1 cellular context compared by ENCODE assay signal in the genomic region with DNA sequence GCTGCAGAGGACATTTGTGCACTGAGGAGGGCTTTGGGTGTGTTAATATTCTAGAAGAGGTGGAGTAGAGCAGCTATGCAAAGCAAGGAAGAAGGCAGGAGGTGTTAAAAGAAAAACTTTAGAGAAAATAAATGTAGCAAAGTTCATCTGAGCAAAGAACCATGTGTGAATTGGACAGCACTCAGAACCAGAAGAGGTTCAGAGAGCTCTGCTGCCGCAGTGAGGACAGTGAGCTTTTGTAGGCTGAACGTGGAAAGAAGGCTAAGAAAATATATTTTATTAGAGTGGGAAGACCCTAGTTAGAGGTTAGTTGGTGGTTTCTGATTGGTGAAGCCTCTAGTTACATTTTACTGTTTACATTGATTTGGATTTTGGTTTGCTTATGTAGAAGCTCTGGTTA.
TF ChIP-seq lines count a peak whose summit lies in the region.

No MANE protein-coding gene starts in this region.

TF ChIP-seq in K562, 482 proteins besides CTCF, POLR2A, EP300 and RAD21:
- TF ChIP-seq MXI1 (IDR thresholded peaks at IDR 0.05; ENCODE audit: low read depth, low read length) (no peak), ZNF764 (CRISPR knock-in tag; IDR thresholded peaks at IDR 0.05; ENCODE audit: low read depth) (no peak), ZNF407 (IDR thresholded peaks at IDR 0.05; ENCODE audit: low read depth) (no peak), CBX5 (IDR thresholded peaks at IDR 0.05; ENCODE audit: borderline replicate concordance, low read depth) (no peak), DACH1 (IDR thresholded peaks at IDR 0.05; ENCODE audit: partially characterized antibody) (no peak)
- TF ChIP-seq, protein P1, sequence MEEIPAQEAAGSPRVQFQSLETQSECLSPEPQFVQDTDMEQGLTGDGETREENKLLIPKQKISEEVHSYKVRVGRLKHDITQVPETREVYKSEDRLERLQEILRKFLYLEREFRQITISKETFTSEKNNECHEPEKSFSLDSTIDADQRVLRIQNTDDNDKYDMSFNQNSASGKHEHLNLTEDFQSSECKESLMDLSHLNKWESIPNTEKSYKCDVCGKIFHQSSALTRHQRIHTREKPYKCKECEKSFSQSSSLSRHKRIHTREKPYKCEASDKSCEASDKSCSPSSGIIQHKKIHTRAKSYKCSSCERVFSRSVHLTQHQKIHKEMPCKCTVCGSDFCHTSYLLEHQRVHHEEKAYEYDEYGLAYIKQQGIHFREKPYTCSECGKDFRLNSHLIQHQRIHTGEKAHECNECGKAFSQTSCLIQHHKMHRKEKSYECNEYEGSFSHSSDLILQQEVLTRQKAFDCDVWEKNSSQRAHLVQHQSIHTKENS (CRISPR knock-in tag; IDR thresholded peaks at IDR 0.05) = no peak
